ENCODE assay signal across 13 cellular contexts in the genomic region with DNA sequence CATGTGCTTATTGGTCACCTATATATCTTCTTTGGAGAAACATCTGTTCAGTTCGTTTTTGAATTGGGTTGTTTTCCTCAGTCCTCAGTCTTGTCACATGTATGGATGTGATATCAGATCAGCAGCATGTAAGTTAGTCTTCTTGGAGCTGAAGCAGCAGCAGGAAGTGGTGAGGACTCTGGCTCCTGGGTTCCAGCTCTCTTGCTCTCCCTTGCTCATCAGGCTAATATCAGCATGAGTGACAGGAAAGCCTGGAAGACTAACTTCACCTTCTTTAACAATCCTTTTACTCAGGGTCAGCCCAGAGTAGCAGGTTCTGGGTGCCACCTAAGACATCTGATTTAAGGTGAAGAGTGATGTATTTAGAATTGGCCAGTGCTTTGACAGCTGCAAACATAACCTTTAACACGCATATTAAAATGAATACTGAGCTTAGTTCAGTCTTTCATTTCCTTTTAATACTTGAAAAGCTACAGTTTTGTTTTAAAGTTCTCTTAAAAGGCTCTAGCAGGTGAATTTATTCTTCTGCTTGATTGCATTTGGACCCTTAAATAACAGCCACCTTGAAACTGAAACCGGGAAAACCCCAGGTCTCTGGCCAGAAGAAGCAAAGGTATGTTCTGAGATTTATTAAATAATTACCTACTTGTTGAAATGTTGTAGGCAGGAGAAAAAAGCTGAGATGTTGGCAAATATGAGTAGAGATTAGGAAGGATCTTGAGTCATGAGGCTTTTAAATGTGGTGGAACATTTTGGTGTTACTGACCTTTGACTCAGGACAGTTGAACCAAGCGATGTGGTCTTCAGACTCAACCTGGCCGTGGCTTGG.
A peak's percentile ranks its signal among the peaks of the same experiment; 100 is the strongest.
DNase-seq lines count a peak whose midpoint lies in the region; ATAC-seq, FAIRE-seq and TF ChIP-seq lines count a peak whose summit lies in the region.
"Had no signal": no experiment of that assay in that cellular context is flagged by ENCODE, and none has a peak within 500 bp of the region (broad histone marks: within the 10 kb centered on the region; RNA-seq: fewer than 3 reads in every experiment).

No MANE protein-coding gene starts in this region.

- no peak for FAIRE-seq in D721Med (lab: Jason Lieb, UNC)
- FAIRE-seq: H54, TTC549 had no signal

- no peak for TF ChIP-seq CTCF in D721Med (IDR thresholded peaks at IDR 0.05; ENCODE audit: insufficient read depth, missing control alignments)

- ATAC-seq in GM18498 (IDR thresholded peaks at IDR 0.05; ENCODE audit: unreplicated experiment): peak; percentile 42
- ATAC-seq in GM19455 (IDR thresholded peaks at IDR 0.05; ENCODE audit: unreplicated experiment): peak; percentile 45
- peak; percentile 53 for ATAC-seq in HG02943 (IDR thresholded peaks at IDR 0.05; ENCODE audit: low read depth, unreplicated experiment)

- peak; percentile 17 for DNase-seq in NCI-H226
- DNase-seq in HuH-7 (ENCODE audit: low spot score): no peak
- DNase-seq in D721Med (ENCODE audit: insufficient read length, low spot score): no peak
- no peak for DNase-seq in NCI-H2227 treated with DMSO at 0.1 percent for 48 hours (lab: John Stamatoyannopoulos, UW)
- no peak for DNase-seq in middle frontal gyrus (ENCODE audit: extremely low spot score, low spot score)
- DNase-seq: activated effector memory CD4-positive, alpha-beta T cell treated with anti-CD3 and anti-CD28 coated beads, Interleukin-2, amount 50 U/mL, for 16 hours; CD4-positive, alpha-beta memory T cell; mesendoderm had no signal
